16 cellular contexts compared by ENCODE assay signal in the genomic region with DNA sequence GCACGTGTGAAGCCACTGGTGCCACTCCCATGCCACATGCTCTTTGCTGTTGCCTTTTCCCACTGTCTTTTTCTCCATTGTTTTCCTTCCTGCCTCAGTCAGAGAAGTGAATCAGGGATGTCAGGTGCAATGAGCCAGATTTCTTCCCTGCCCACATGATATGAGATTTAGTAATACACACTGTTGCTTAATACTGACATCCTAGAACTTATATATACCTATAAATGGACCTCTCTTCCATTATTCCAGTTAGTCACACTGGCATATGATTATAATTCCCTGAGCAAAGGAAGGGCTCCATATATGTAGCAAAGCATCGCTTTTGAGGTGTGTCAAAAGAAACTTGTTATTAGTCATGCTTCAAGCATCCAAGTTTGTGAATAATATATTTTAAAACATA. TPM values are rescaled to one million over a fixed set of nuclear protein-coding genes. Genes with fewer than 3 reads are reported as not detected.
DNase-seq lines count a peak whose midpoint lies in the region; ATAC-seq and TF ChIP-seq lines count a peak whose summit lies in the region.
"Had no signal": no experiment of that assay in that cellular context is flagged by ENCODE, and none has a peak within 500 bp of the region (broad histone marks: within the 10 kb centered on the region; RNA-seq: fewer than 3 reads in every experiment).

No MANE protein-coding gene starts in this region.

- no peaks in the 10 kb centered on the region for H3K36me3 ChIP-seq in Caco-2 (ENCODE audit: control insufficient read depth, insufficient read depth, low read length)
- H3K36me3 ChIP-seq: thyroid gland had no signal

- H3K9me3 ChIP-seq in Caco-2: peaks cover 2% of the 10 kb centered on the region; the same call in 1 of the 2 replicates
- H3K9me3 ChIP-seq: thyroid gland had no signal

- peak overlapping the region in 1 of 3 donors; percentile 30 for H3K4me3 Mint-ChIP-seq in T-cell
- H3K4me3 Mint-ChIP-seq in natural killer cell treated with Interleukin-12 subunit alpha and Interleukin-12 subunit beta and Interleukin-15 and Interleukin-18, amount 100 ng/mL, for 72 hours: peak overlapping the region; percentile 30
- H3K4me3 Mint-ChIP-seq in Caco-2 (ENCODE audit: unreplicated experiment): no peak overlapping the region
- H3K4me3 Mint-ChIP-seq: B cell; stimulated activated memory B cell treated with anti-CD40 and anti-IgM and Interleukin-4, amounts not matched to agents 10 μg/mL and 1 μg/mL and 100 μg/mL, for 72 hours had no signal

- no peaks in the 10 kb centered on the region for H3K27me3 Mint-ChIP-seq in T-cell
- no peaks in the 10 kb centered on the region for H3K27me3 Mint-ChIP-seq in natural killer cell treated with Interleukin-12 subunit alpha and Interleukin-12 subunit beta and Interleukin-15 and Interleukin-18, amount 100 ng/mL, for 72 hours
- peaks cover 19% of the 10 kb centered on the region for H3K27me3 Mint-ChIP-seq in Caco-2 (ENCODE audit: insufficient read depth, unreplicated experiment)
- H3K27me3 Mint-ChIP-seq: activated CD4-positive, alpha-beta T cell treated with anti-CD3 and anti-CD28 coated beads, Interleukin-2, amount 10 ng/mL, durations not matched to agents 24 days and 14 days; B cell; stimulated activated memory B cell treated with anti-CD40 and anti-IgM and Interleukin-4, amounts not matched to agents 10 μg/mL and 1 μg/mL and 100 μg/mL, for 72 hours had no signal

- H3K4me3 ChIP-seq in Caco-2 (ENCODE audit: low read depth, low read length): no peak overlapping the region
- H3K4me3 ChIP-seq: thyroid gland had no signal

- H3K4me1 ChIP-seq in Caco-2: no peaks in the 10 kb centered on the region

- intact Hi-C loops in Caco-2 (cut with micrococcal nuclease; ENCODE audit: unreplicated experiment): no loop called here

- DNase-seq in HS-27A (ENCODE audit: low read depth) (peak; percentile 22), T-cell (no peak), fibroblast of gingiva (ENCODE audit: low read depth) (peak; percentile 19), Caco-2 (no peak), substantia nigra (lab: John Stamatoyannopoulos, UW) (no peak)
- DNase-seq in natural killer cell treated with Interleukin-12 subunit alpha and Interleukin-12 subunit beta and Interleukin-15 and Interleukin-18, amount 100 ng/mL, for 72 hours (ENCODE audit: low spot score): no peak
- DNase-seq: activated CD4-positive, alpha-beta T cell treated with anti-CD3 and anti-CD28 coated beads, Interleukin-2, amount 10 ng/mL, durations not matched to agents 24 days and 14 days; activated CD8-positive, alpha-beta memory T cell treated with anti-CD3 and anti-CD28 coated beads, Interleukin-2, amount 50 U/mL, for 48 hours; Calu3; NCI-H187 treated with DMSO at 0.1 percent for 48 hours; NK-92 treated with Interleukin-12 subunit alpha and Interleukin-12 subunit beta, amount 100 ng/mL, for 24 hours; thyroid gland had no signal

- H3K4me1 Mint-ChIP-seq in T-cell: peaks cover 85 to 91% (median 87%) of the 10 kb centered on the region in 3 donors
- H3K4me1 Mint-ChIP-seq in natural killer cell treated with Interleukin-12 subunit alpha and Interleukin-12 subunit beta and Interleukin-15 and Interleukin-18, amount 100 ng/mL, for 72 hours (ENCODE audit: low read depth in 2 of 2): peaks cover 81 to 96% of the 10 kb centered on the region in 2 donors
- H3K4me1 Mint-ChIP-seq in Caco-2 (ENCODE audit: low read depth, unreplicated experiment): no peaks in the 10 kb centered on the region

- H3K27me3 ChIP-seq in Caco-2 (replicated peaks; ENCODE audit: control insufficient read depth, insufficient read depth, low read length): no peaks in the 10 kb centered on the region
- H3K27me3 ChIP-seq: thyroid gland had no signal

- H3K36me3 Mint-ChIP-seq in T-cell (no peaks in the 10 kb centered on the region), Caco-2 (ENCODE audit: insufficient read depth, unreplicated experiment) (no peaks in the 10 kb centered on the region)
- H3K36me3 Mint-ChIP-seq in natural killer cell treated with Interleukin-12 subunit alpha and Interleukin-12 subunit beta and Interleukin-15 and Interleukin-18, amount 100 ng/mL, for 72 hours: peaks cover 7% of the 10 kb centered on the region

- no TSS peak for BruUV-seq in Caco-2 (replicated peaks; lab: Mats Ljungman, UMichigan)

- ATAC-seq in T-cell (replicated peaks in 1 of 4): no peak
- ATAC-seq in natural killer cell treated with Interleukin-12 subunit alpha and Interleukin-12 subunit beta and Interleukin-15 and Interleukin-18, amount 100 ng/mL, for 72 hours: no peak
- ATAC-seq in GM21717 (IDR thresholded peaks at IDR 0.05; ENCODE audit: unreplicated experiment): no peak
- ATAC-seq: left lobe of liver; stimulated activated memory B cell treated with anti-CD40 and anti-IgM and Interleukin-4, amounts not matched to agents 10 μg/mL and 1 μg/mL and 100 μg/mL, for 72 hours had no signal

- CTCF ChIA-PET in T-cell (lab: Charles Lee): no interaction called here
- CTCF ChIA-PET in Caco-2 (lab: Charles Lee): no interaction called here

- H3K9me3 Mint-ChIP-seq in T-cell (peaks cover 0 to 4% (median 3%) of the 10 kb centered on the region in 3 donors), Caco-2 (ENCODE audit: unreplicated experiment) (peaks cover 4% of the 10 kb centered on the region)
- peaks cover 10% of the 10 kb centered on the region for H3K9me3 Mint-ChIP-seq in natural killer cell treated with Interleukin-12 subunit alpha and Interleukin-12 subunit beta and Interleukin-15 and Interleukin-18, amount 100 ng/mL, for 72 hours
- H3K9me3 Mint-ChIP-seq: stimulated activated memory B cell treated with anti-CD40 and anti-IgM and Interleukin-4, amounts not matched to agents 10 μg/mL and 1 μg/mL and 100 μg/mL, for 72 hours had no signal

- POLR2A ChIA-PET in T-cell (lab: Charles Lee): no interaction called here
- POLR2A ChIA-PET in Caco-2 (lab: Charles Lee): no interaction called here

- H3K27ac ChIP-seq in substantia nigra (ENCODE audit: low read depth, low read length, poor library complexity, severe bottlenecking): no peak overlapping the region
- H3K27ac ChIP-seq: thyroid gland had no signal

- no peak for TF ChIP-seq CTCF in Caco-2 (IDR thresholded peaks at IDR 0.05; ENCODE audit: insufficient read depth in 1 of 2, low read depth in 1 of 2, low read length in 1 of 2, severe bottlenecking in 1 of 2, unreplicated experiment in 1 of 2)

- H3K27ac Mint-ChIP-seq in T-cell (peak overlapping the region; percentile 15 to 94), Caco-2 (ENCODE audit: unreplicated experiment) (no peak overlapping the region)
- H3K27ac Mint-ChIP-seq in natural killer cell treated with Interleukin-12 subunit alpha and Interleukin-12 subunit beta and Interleukin-15 and Interleukin-18, amount 100 ng/mL, for 72 hours: peak overlapping the region; percentile 89 to 93
- H3K27ac Mint-ChIP-seq: B cell; stimulated activated memory B cell treated with anti-CD40 and anti-IgM and Interleukin-4, amounts not matched to agents 10 μg/mL and 1 μg/mL and 100 μg/mL, for 72 hours had no signal

RNA-seq across cellular contexts. Expression of a gene that starts 48.4 kb away (rescaled TPM):
- total RNA-seq in T-cell (1 to 10 TPM; 1.7 to 5.6 (median 4.4) TPM), Caco-2 (2022) (not detected in 2 replicates)
- total RNA-seq in natural killer cell treated with Interleukin-12 subunit alpha and Interleukin-12 subunit beta and Interleukin-15 and Interleukin-18, amount 100 ng/mL, for 72 hours: 10 to 100 TPM; 16.3 to 26.9 TPM

Comparison
In these comparisons a context has a peak if more than half of its experiments do, and no peak if none do; other contexts are left out.
1. DNase-seq: peak in HS-27A (single experiment) and fibroblast of gingiva (single experiment); none in T-cell (0 of 34), natural killer cell treated with Interleukin-12 subunit alpha and Interleukin-12 subunit beta and Interleukin-15 and Interleukin-18, amount 100 ng/mL, for 72 hours (single experiment), Caco-2 (0 of 2) and substantia nigra (0 of 49).